2 cellular contexts compared by ENCODE assay signal in the genomic region with DNA sequence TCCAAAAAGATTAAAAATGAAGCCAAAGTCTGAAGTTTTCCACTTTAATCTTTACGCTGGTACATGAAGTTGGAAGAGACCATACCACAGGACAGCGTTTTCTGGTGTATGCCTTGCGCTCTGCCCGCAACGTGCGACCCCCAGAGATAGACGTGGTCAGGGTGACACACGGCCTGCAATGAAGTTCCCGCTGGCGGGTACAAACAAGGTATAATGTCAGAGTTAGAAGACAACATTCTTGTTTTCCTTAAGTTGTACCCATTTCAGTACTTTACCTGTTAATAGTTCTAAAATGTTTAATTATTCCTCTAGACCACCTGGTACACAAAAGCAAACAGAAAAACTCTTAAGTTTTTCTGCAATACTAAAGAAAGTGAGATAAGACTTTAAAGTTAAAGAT.
TF ChIP-seq lines count a peak whose summit lies in the region.

No MANE protein-coding gene starts in this region.

TF ChIP-seq in endothelial cell of umbilical vein, 7 proteins besides CTCF, POLR2A, EP300 and RAD21:
- TF ChIP-seq, protein P1, sequence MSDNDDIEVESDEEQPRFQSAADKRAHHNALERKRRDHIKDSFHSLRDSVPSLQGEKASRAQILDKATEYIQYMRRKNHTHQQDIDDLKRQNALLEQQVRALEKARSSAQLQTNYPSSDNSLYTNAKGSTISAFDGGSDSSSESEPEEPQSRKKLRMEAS (IDR thresholded peaks at IDR 0.05; ENCODE audit: insufficient read depth, insufficient read length), result no peak
- TF ChIP-seq JUN (IDR thresholded peaks at IDR 0.05; ENCODE audit: borderline replicate concordance, insufficient read depth, insufficient read length, low read depth), result no peak
- TF ChIP-seq MYC (IDR thresholded peaks at IDR 0.05; ENCODE audit: low read depth, low read length), result no peak
- TF ChIP-seq GATA2 (IDR thresholded peaks at IDR 0.05; ENCODE audit: insufficient read depth, insufficient read length, low read depth, low read length), result no peak
- no peak for TF ChIP-seq FOS (IDR thresholded peaks at IDR 0.05; ENCODE audit: borderline replicate concordance, insufficient read depth, low read length)
- no peak for TF ChIP-seq POLR2AphosphoS5 (IDR thresholded peaks at IDR 0.05; ENCODE audit: insufficient read depth, low read depth, low read length)
- no peak for TF ChIP-seq EZH2 (IDR thresholded peaks at IDR 0.05; ENCODE audit: borderline replicate concordance, low read depth, low read length, severe bottlenecking)

TF ChIP-seq in GM12891, 5 proteins besides CTCF, POLR2A, EP300 and RAD21:
- TF ChIP-seq PAX5 (IDR thresholded peaks at IDR 0.05; ENCODE audit: insufficient read depth, low read length, severe bottlenecking), result no peak
- no peak for TF ChIP-seq POLR2AphosphoS5 (IDR thresholded peaks at IDR 0.05; ENCODE audit: low read depth, low read length)
- TF ChIP-seq POU2F2 (IDR thresholded peaks at IDR 0.05; ENCODE audit: low read depth, low read length), result no peak
- TF ChIP-seq TAF1 (IDR thresholded peaks at IDR 0.05; ENCODE audit: low read depth, low read length), result no peak
- no peak for TF ChIP-seq SPI1 (IDR thresholded peaks at IDR 0.05; ENCODE audit: low read depth, low read length)
